ENCODE assay signal across 13 cellular contexts in genomic region chr10:72083234-72084093, GRCh38. TPM values are rescaled to one million over a fixed set of nuclear protein-coding genes. Genes with fewer than 3 reads are reported as not detected.
DNase-seq lines count a peak whose midpoint lies in the region; ATAC-seq and TF ChIP-seq lines count a peak whose summit lies in the region.
"Had no signal": no experiment of that assay in that cellular context is flagged by ENCODE, and none has a peak within 500 bp of the region (broad histone marks: within the 10 kb centered on the region; RNA-seq: fewer than 3 reads in every experiment).

No MANE protein-coding gene starts in this region.

- peak overlapping the region; percentile 96 for H3K4me3 Mint-ChIP-seq in activated CD4-positive, alpha-beta T cell treated with anti-CD3 and anti-CD28 coated beads, Interleukin-2, amount 10 ng/mL, durations not matched to agents 24 days and 14 days
- peak overlapping the region; percentile 95 to 96 (median 96) for H3K4me3 Mint-ChIP-seq in T-cell

- DNase-seq in activated CD4-positive, alpha-beta T cell treated with anti-CD3 and anti-CD28 coated beads, Interleukin-2, amount 10 ng/mL, durations not matched to agents 24 days and 14 days = peak; percentile 81
- no peak for DNase-seq in activated CD4-positive, alpha-beta T cell treated with anti-CD3 and anti-CD28 coated beads for 48 hours
- DNase-seq in T-cell (peak in 15 of 34 experiments; percentile 8 to 62 (median 49)), osteoblast (ENCODE audit: insufficient read length, low spot score, missing footprints) (peak; percentile 36), SKM-1 treated with dmso at 0.1 percent for 144 hours (lab: John Stamatoyannopoulos, UW; ENCODE audit: unreplicated experiment) (no peak), GM13977 (ENCODE audit: low spot score) (no peak), DMS 273 treated with DMSO at 0.1 percent for 48 hours (lab: John Stamatoyannopoulos, UW) (no peak)
- DNase-seq: HCEC 1CT, NCI-H1105 treated with DMSO at 0.1 percent for 48 hours, NCI-H524 had no signal

- peak in 1 of 4 experiments; percentile 3 for ATAC-seq in T-cell (replicated peaks in 1 of 4)

- H3K27ac Mint-ChIP-seq in activated CD4-positive, alpha-beta T cell treated with anti-CD3 and anti-CD28 coated beads, Interleukin-2, amount 10 ng/mL, durations not matched to agents 24 days and 14 days = peak overlapping the region; percentile 87
- H3K27ac Mint-ChIP-seq in T-cell = peak overlapping the region; percentile 94 to 99

- H3K4me3 ChIP-seq in osteoblast (ENCODE audit: insufficient read depth, low read length) = no peak overlapping the region
- H3K4me3 ChIP-seq: tibial artery had no signal

- no peaks in the 10 kb centered on the region for H3K79me2 ChIP-seq in osteoblast (ENCODE audit: insufficient read depth, low read length)

- no peaks in the 10 kb centered on the region for H3K36me3 ChIP-seq in osteoblast (ENCODE audit: insufficient read depth, low read length)
- H3K36me3 ChIP-seq: tibial artery had no signal

- CTCF ChIA-PET in T-cell (lab: Charles Lee) = interaction anchor here in 1 of 2 donors (0.6 kb wide), 1 partner anchor 16 kb away, joined by 8 read pairs; no protein-coding TSS in a partner anchor

- H2AFZ ChIP-seq in osteoblast (ENCODE audit: low read length) = no peak overlapping the region

- H3K4me1 Mint-ChIP-seq in activated CD4-positive, alpha-beta T cell treated with anti-CD3 and anti-CD28 coated beads, Interleukin-2, amount 10 ng/mL, durations not matched to agents 24 days and 14 days = peaks cover 72% of the 10 kb centered on the region
- peaks cover 80 to 87% (median 85%) of the 10 kb centered on the region in 3 donors for H3K4me1 Mint-ChIP-seq in T-cell

- no peaks in the 10 kb centered on the region for H3K27me3 Mint-ChIP-seq in activated CD4-positive, alpha-beta T cell treated with anti-CD3 and anti-CD28 coated beads, Interleukin-2, amount 10 ng/mL, durations not matched to agents 24 days and 14 days
- no peaks in the 10 kb centered on the region for H3K27me3 Mint-ChIP-seq in T-cell

- H3K36me3 Mint-ChIP-seq in activated CD4-positive, alpha-beta T cell treated with anti-CD3 and anti-CD28 coated beads, Interleukin-2, amount 10 ng/mL, durations not matched to agents 24 days and 14 days (ENCODE audit: low read depth) = peaks cover 29% of the 10 kb centered on the region
- H3K36me3 Mint-ChIP-seq in T-cell = peaks cover 40% of the 10 kb centered on the region

- H3K27ac ChIP-seq in angular gyrus (ENCODE audit: low read depth, low read length) = peak overlapping the region; percentile 59
- H3K27ac ChIP-seq in osteoblast (ENCODE audit: low read depth, low read length) = no peak overlapping the region
- H3K27ac ChIP-seq: tibial artery, VCaP had no signal

- POLR2A ChIA-PET in T-cell (lab: Charles Lee) = interaction anchor here (0.6 to 1.4 kb wide), 7 partner anchors 10 to 1681 kb away, joined by 3 to 9 read pairs (median 4); no protein-coding TSS in a partner anchor

- H4K20me1 ChIP-seq in osteoblast (ENCODE audit: insufficient read depth, low read length) = no peaks in the 10 kb centered on the region

- in situ Hi-C loops in GM13977 (cut with MboI; ENCODE audit: low pct_unique_long_range_greater_than_20kb, low sequenced_read_pairs, unreplicated experiment) = no loop called here

- H3K9me3 ChIP-seq in osteoblast (ENCODE audit: low read depth, low read length) = no peaks in the 10 kb centered on the region
- H3K9me3 ChIP-seq: tibial artery had no signal

- TF ChIP-seq CTCF in osteoblast (IDR thresholded peaks at IDR 0.05; ENCODE audit: extremely low read depth, low read depth, low read length) = no peak
- TF ChIP-seq CTCF in GM13977 (IDR thresholded peaks at IDR 0.05; ENCODE audit: extremely low read depth, insufficient read depth, missing control alignments) = no peak

- peaks cover 3% of the 10 kb centered on the region for H3K4me1 ChIP-seq in osteoblast (ENCODE audit: insufficient read depth, low read length)

- intact Hi-C loops in activated CD4-positive, alpha-beta T cell treated with anti-CD3 and anti-CD28 coated beads, Interleukin-2, amount 10 ng/mL, durations not matched to agents 24 days and 14 days (cut with micrococcal nuclease) = loop anchor here (10.0 kb wide), 1 partner anchor 339 kb away; no protein-coding TSS in a partner anchor

- no peaks in the 10 kb centered on the region for H3K9me3 Mint-ChIP-seq in activated CD4-positive, alpha-beta T cell treated with anti-CD3 and anti-CD28 coated beads, Interleukin-2, amount 10 ng/mL, durations not matched to agents 24 days and 14 days
- H3K9me3 Mint-ChIP-seq in T-cell = no peaks in the 10 kb centered on the region

- H3K4me2 ChIP-seq in osteoblast (ENCODE audit: insufficient read depth, low read length) = no peak overlapping the region

- peaks cover 44% of the 10 kb centered on the region for H3K27me3 ChIP-seq in osteoblast (ENCODE audit: insufficient read depth, low read length)

RNA-seq across cellular contexts. Expression of gene SPOCK2, which starts 4.9 kb away (rescaled TPM):
- total RNA-seq in activated CD4-positive, alpha-beta T cell treated with anti-CD3 and anti-CD28 coated beads, Interleukin-2, amount 10 ng/mL, durations not matched to agents 24 days and 14 days = 104 and 106 TPM in 2 replicates
- total RNA-seq in T-cell (100 to 1,000 TPM; 501 to 684 (median 547) TPM), osteoblast (0.36 and 0.59 TPM in 2 replicates)

Comparison
In these comparisons a context has a peak if more than half of its experiments do, and no peak if none do; other contexts are left out.
1. DNase-seq: peak in activated CD4-positive, alpha-beta T cell treated with anti-CD3 and anti-CD28 coated beads, Interleukin-2, amount 10 ng/mL, durations not matched to agents 24 days and 14 days (single experiment) and osteoblast (single experiment); none in activated CD4-positive, alpha-beta T cell treated with anti-CD3 and anti-CD28 coated beads for 48 hours (single experiment), SKM-1 treated with dmso at 0.1 percent for 144 hours (single experiment), GM13977 (single experiment) and DMS 273 treated with DMSO at 0.1 percent for 48 hours (single experiment).
2. RNA of gene SPOCK2, which starts 4.9 kb away (total RNA-seq): 501 to 684 TPM in T-cell and 104 to 106 TPM in activated CD4-positive, alpha-beta T cell treated with anti-CD3 and anti-CD28 coated beads, Interleukin-2, amount 10 ng/mL, durations not matched to agents 24 days and 14 days; 0.36 to 0.59 TPM in osteoblast; every median in the first group is over 10 times any median in the second.